In genomic region chr3:40877651-40878463, GRCh38 we compare ENCODE assay signal across 12 cellular contexts.
DNase-seq lines count a peak whose midpoint lies in the region; ATAC-seq and TF ChIP-seq lines count a peak whose summit lies in the region.
"Had no signal": no experiment of that assay in that cellular context is flagged by ENCODE, and none has a peak within 500 bp of the region (broad histone marks: within the 10 kb centered on the region; RNA-seq: fewer than 3 reads in every experiment).

No MANE protein-coding gene starts in this region.

- intact Hi-C loops in heart left ventricle (cut with DNase I) (loop anchor here in 6 of 10 donors (1.0 to 10.0 kb wide), 12 partner anchors 94 to 327 kb away; partner anchors contain the start of gene CTNNB1 (in 5 of the 6)), aorta (cut with DNase I) (loop anchor here (1.0 to 10.0 kb wide), 9 partner anchors 97 to 321 kb away; partner anchors contain the start of gene CTNNB1 (in 1 of the 2))

- H2BK15ac ChIP-seq in H9 (ENCODE audit: low read depth, low read length): no peak overlapping the region

- 10 to 23% (median 13%) methylated on average over 10 to 11 of the region's 11 CpGs for WGBS in heart left ventricle, 4 donors
- WGBS in aorta, 2 donors: 3 to 6% methylated on average over 11 of the region's 11 CpGs
- no CpG with 5 or more reads among the region's 11 CpGs for WGBS in H9 (ENCODE audit: extremely low coverage, insufficient read length, low lambda C conversion rate)

- H3K27me3 ChIP-seq in heart left ventricle (no peaks in the 10 kb centered on the region), osteoblast (ENCODE audit: insufficient read depth, low read length) (no peaks in the 10 kb centered on the region), aorta (ENCODE audit: control insufficient read depth in 1 of 2, insufficient read depth in 2 of 2, low read length in 1 of 2) (no peaks in the 10 kb centered on the region), H9 (ENCODE audit: insufficient read depth, low read length) (no peaks in the 10 kb centered on the region)

- H3K4me2 ChIP-seq in osteoblast (ENCODE audit: insufficient read depth, low read length) (peak overlapping the region; percentile 75), H9 (ENCODE audit: insufficient read depth, insufficient read length, low read length) (no peak overlapping the region)

- no peak overlapping the region for H2BK20ac ChIP-seq in H9 (ENCODE audit: low read depth, low read length, poor library complexity, severe bottlenecking)

- H2BK12ac ChIP-seq in H9 (ENCODE audit: insufficient read length, low read depth, low read length): no peak overlapping the region

- TF ChIP-seq POLR2A in heart left ventricle (IDR thresholded peaks at IDR 0.05): no peak

- no peak overlapping the region for H2BK5ac ChIP-seq in H9 (ENCODE audit: insufficient read length, low read length)

- H3T11ph ChIP-seq in H9 (ENCODE audit: low read length): no peak overlapping the region

- H2AFZ ChIP-seq in osteoblast (ENCODE audit: low read length) (peak overlapping the region; percentile 75), H9 (ENCODE audit: low read length) (no peak overlapping the region)

- H4K91ac ChIP-seq in H9 (ENCODE audit: insufficient read length, low read depth, low read length): no peak overlapping the region

- no peak overlapping the region for H3K4me3 Mint-ChIP-seq in H9

- H3K36me3 ChIP-seq in heart left ventricle: no peaks in the 10 kb centered on the region
- no peaks in the 10 kb centered on the region for H3K36me3 ChIP-seq in osteoblast (ENCODE audit: insufficient read depth, low read length)
- no peaks in the 10 kb centered on the region for H3K36me3 ChIP-seq in aorta (ENCODE audit: control insufficient read depth in 1 of 2, insufficient read depth in 2 of 2, low read length in 1 of 2)

- no peak overlapping the region for H3K23ac ChIP-seq in H9 (ENCODE audit: insufficient read length, low read depth, low read length)

- H3K4ac ChIP-seq in H9 (ENCODE audit: low read depth, low read length): no peak overlapping the region

- TF ChIP-seq CTCF in heart left ventricle (IDR thresholded peaks at IDR 0.05) (peak in 1 of 12 donors; percentile 9), osteoblast (IDR thresholded peaks at IDR 0.05; ENCODE audit: extremely low read depth, low read depth, low read length) (no peak), H9 (conservative IDR thresholded peaks at IDR 0.05) (no peak)

- H3K27ac ChIP-seq in heart left ventricle: peak overlapping the region; percentile 13 to 88 (median 74)
- H3K27ac ChIP-seq in osteoblast (ENCODE audit: low read depth, low read length): peak overlapping the region; percentile 62
- peak overlapping the region in 1 of 2 donors; percentile 75 for H3K27ac ChIP-seq in aorta (ENCODE audit: low read depth in 1 of 2, low read length in 2 of 2)
- no peak overlapping the region for H3K27ac ChIP-seq in H9 (ENCODE audit: insufficient read length, low read depth, low read length)

- H3K27ac Mint-ChIP-seq in H9: no peak overlapping the region

- H3K79me2 ChIP-seq in osteoblast (ENCODE audit: insufficient read depth, low read length) (no peaks in the 10 kb centered on the region), H9 (ENCODE audit: insufficient read depth, low read length) (no peaks in the 10 kb centered on the region)

- peak; percentile 18 for DNase-seq in NCI-H2029 treated with DMSO at 0.1 percent for 48 hours (lab: John Stamatoyannopoulos, UW)
- no peak for DNase-seq in NCI-H2029 (lab: John Stamatoyannopoulos, UW)
- DNase-seq in heart left ventricle: peak; percentile 71 to 84 (median 79)
- peak; percentile 72 for DNase-seq in osteoblast (ENCODE audit: insufficient read length, low spot score, missing footprints)
- DNase-seq in aorta: peak; percentile 90 to 91
- no peak for DNase-seq in SIG-M5 treated with dmso at 0.1 percent for 504 hours (lab: John Stamatoyannopoulos, UW; ENCODE audit: unreplicated experiment)
- DNase-seq in H9: no peak
- DNase-seq: 8988T, NCI-H1105 treated with DMSO at 0.1 percent for 48 hours, retina, T-helper 2 cell had no signal

- H3K9me3 ChIP-seq in heart left ventricle (peaks cover 0 to 7% (median 0%) of the 10 kb centered on the region in 12 donors), osteoblast (ENCODE audit: low read depth, low read length) (no peaks in the 10 kb centered on the region), aorta (ENCODE audit: control insufficient read depth, low read length) (no peaks in the 10 kb centered on the region), H9 (ENCODE audit: control insufficient read depth, low read depth, low read length) (no peaks in the 10 kb centered on the region)

- H3K56ac ChIP-seq in H9 (ENCODE audit: insufficient read length, low read depth, low read length): no peak overlapping the region

- H3K14ac ChIP-seq in H9 (ENCODE audit: insufficient read depth, low read length): no peak overlapping the region

- H3K4me1 ChIP-seq in heart left ventricle: peaks cover 4 to 38% (median 28%) of the 10 kb centered on the region in 12 donors
- peaks cover 20% of the 10 kb centered on the region for H3K4me1 ChIP-seq in osteoblast (ENCODE audit: insufficient read depth, low read length)
- peaks cover 0 to 5% of the 10 kb centered on the region in 2 donors for H3K4me1 ChIP-seq in aorta (ENCODE audit: control insufficient read depth in 1 of 2, insufficient read depth in 2 of 2, low read length in 2 of 2)
- H3K4me1 ChIP-seq in H9 (ENCODE audit: insufficient read depth, low read length): no peaks in the 10 kb centered on the region; the same call in 1 of the 2 replicates

- H4K5ac ChIP-seq in H9 (ENCODE audit: insufficient read length, low read depth, low read length): no peak overlapping the region

- no peak overlapping the region for H2AK5ac ChIP-seq in H9 (ENCODE audit: insufficient read length, low read length)

- H3K9me3 Mint-ChIP-seq in H9: no peaks in the 10 kb centered on the region; a peak in 1 of 5 replicates

- no peak overlapping the region for H2BK120ac ChIP-seq in H9 (ENCODE audit: low read depth, low read length, poor library complexity, severe bottlenecking)

- H4K20me1 ChIP-seq in osteoblast (ENCODE audit: insufficient read depth, low read length): no peaks in the 10 kb centered on the region
- no peaks in the 10 kb centered on the region for H4K20me1 ChIP-seq in H9 (ENCODE audit: control insufficient read depth, insufficient read depth, insufficient read length)

- peaks cover 20 to 25% of the 10 kb centered on the region in 2 experiments for H3K4me1 Mint-ChIP-seq in H9

- no peaks in the 10 kb centered on the region for H3K23me2 ChIP-seq in H9 (ENCODE audit: insufficient read length, low read depth, low read length, poor library complexity, severe bottlenecking)

- no peak overlapping the region for H4K8ac ChIP-seq in H9 (replicated peaks; ENCODE audit: insufficient read length, low read depth, low read length)

- H3K4me3 ChIP-seq in heart left ventricle (peak overlapping the region in 1 of 12 donors; percentile 17), osteoblast (ENCODE audit: insufficient read depth, low read length) (peak overlapping the region; percentile 40), aorta (ENCODE audit: low read length in 2 of 2) (peak overlapping the region in 1 of 2 donors; percentile 27)

- no peaks in the 10 kb centered on the region for H3K79me1 ChIP-seq in H9 (ENCODE audit: insufficient read depth, low read depth, low read length, poor library complexity, severe bottlenecking)

- ATAC-seq in heart left ventricle (peak; percentile 90 to 93 (median 92)), aorta (ENCODE audit: low FRiP score) (peak; percentile 93), GM19452 (IDR thresholded peaks at IDR 0.05; ENCODE audit: unreplicated experiment) (no peak)

- H3K9ac ChIP-seq in H9 (ENCODE audit: extremely low read depth, insufficient read length, low read length): no peak overlapping the region

- no peaks in the 10 kb centered on the region for H3K27me3 Mint-ChIP-seq in H9 (ENCODE audit: low read depth)

- H3K36me3 Mint-ChIP-seq in H9 (ENCODE audit: insufficient read depth in 1 of 3, low read depth in 3 of 3): no peaks in the 10 kb centered on the region; a peak in 1 of 7 replicates

- no peak overlapping the region for H3K18ac ChIP-seq in H9 (ENCODE audit: insufficient read length, low read depth, low read length)

Comparison
In these comparisons a context has a peak if more than half of its experiments do, and no peak if none do; other contexts are left out.
1. DNase-seq: peak in NCI-H2029 treated with DMSO at 0.1 percent for 48 hours (single experiment), heart left ventricle (5 of 5), osteoblast (single experiment) and aorta (2 of 2); none in NCI-H2029 (single experiment), SIG-M5 treated with dmso at 0.1 percent for 504 hours (single experiment) and H9 (single experiment).